Comparison of ENCODE assay signal across 10 cellular contexts in genomic region chr4:3657917-3658913, GRCh38.
A peak's percentile ranks its signal among the peaks of the same experiment; 100 is the strongest.
DNase-seq lines count a peak whose midpoint lies in the region; TF ChIP-seq lines count a peak whose summit lies in the region.
"Had no signal": no experiment of that assay in that cellular context is flagged by ENCODE, and none has a peak within 500 bp of the region (broad histone marks: within the 10 kb centered on the region; RNA-seq: fewer than 3 reads in every experiment).

No MANE protein-coding gene starts in this region.

- TF ChIP-seq POLR2A in spleen (IDR thresholded peaks at IDR 0.05) (no peak), erythroblast (IDR thresholded peaks at IDR 0.05; ENCODE audit: low read length) (no peak)

- in situ Hi-C loops in HAP-1 (cut with MboI; ENCODE audit: low sequenced_read_pairs), result no loop called here

- H3K4me3 ChIP-seq in fibroblast of mammary gland (ENCODE audit: control insufficient read depth, low read depth, low read length) (no peak overlapping the region), spleen (no peak overlapping the region), HAP-1 (no peak overlapping the region)

- no peak for TF ChIP-seq CTCF in fibroblast of mammary gland (conservative IDR thresholded peaks at IDR 0.05; ENCODE audit: control insufficient read depth, insufficient read depth, low read depth, low read length)
- no peak for TF ChIP-seq CTCF in spleen (IDR thresholded peaks at IDR 0.05 in 8 of 11, conservative IDR thresholded peaks at IDR 0.05 in 3 of 11)

- H3K36me3 ChIP-seq in spleen, result no peaks in the 10 kb centered on the region
- H3K36me3 ChIP-seq in HAP-1 (replicated peaks), result no peaks in the 10 kb centered on the region

- H3K4me1 ChIP-seq in spleen (peaks cover 0 to 5% (median 0%) of the 10 kb centered on the region in 6 donors), HAP-1 (no peaks in the 10 kb centered on the region)

- WGBS in spleen, 5 donors, result 61 to 70% (median 65%) methylated on average over 24 to 32 of the region's 32 CpGs

- peak overlapping the region in 7 of 8 donors; percentile 9 to 76 (median 67) for H3K27ac ChIP-seq in spleen
- H3K27ac ChIP-seq: HL-60 had no signal

- DNase-seq in EL (peak; percentile 95), NCI-H1105 (lab: John Stamatoyannopoulos, UW) (peak; percentile 31), fibroblast of mammary gland (ENCODE audit: low read depth) (peak; percentile 72), spleen (no peak), HAP-1 (ENCODE audit: low spot score in 2 of 2) (no peak), NCI-H82 treated with DMSO at 0.1 percent for 48 hours (lab: John Stamatoyannopoulos, UW; ENCODE audit: unreplicated experiment) (no peak), erythroblast (lab: John Stamatoyannopoulos, UW) (no peak)
- DNase-seq: activated effector memory CD4-positive, alpha-beta T cell treated with anti-CD3 and anti-CD28 coated beads, Interleukin-2, amount 50 U/mL, for 16 hours; effector CD4-positive, alpha-beta T cell had no signal

- H3K9me3 ChIP-seq in spleen (no peaks in the 10 kb centered on the region), HAP-1 (no peaks in the 10 kb centered on the region)

- intact Hi-C loops in spleen (cut with DNase I; ENCODE audit: low total_unique reads), result no loop called here

- H3K27me3 ChIP-seq in spleen (replicated peaks in 1 of 7), result peaks cover 0 to 84% (median 0%) of the 10 kb centered on the region in 7 donors
- peaks cover 10% of the 10 kb centered on the region for H3K27me3 ChIP-seq in HAP-1 (ENCODE audit: low read depth)

Comparison
In these comparisons a context has a peak if more than half of its experiments do, and no peak if none do; other contexts are left out.
1. DNase-seq: peak in EL (single experiment), NCI-H1105 (single experiment) and fibroblast of mammary gland (single experiment); none in spleen (single experiment), HAP-1 (0 of 2), NCI-H82 treated with DMSO at 0.1 percent for 48 hours (single experiment) and erythroblast (0 of 2).